6 cellular contexts compared by ENCODE assay signal in genomic region chrX:153875391-153876111, GRCh38. TPM values are rescaled to one million over a fixed set of nuclear protein-coding genes. Genes with fewer than 3 reads are reported as not detected.
DNase-seq lines count a peak whose midpoint lies in the region; TF ChIP-seq lines count a peak whose summit lies in the region.

No MANE protein-coding gene starts in this region.

- H3K9me3 ChIP-seq in effector memory CD4-positive, alpha-beta T cell (ENCODE audit: control insufficient read depth, low read length) = no peaks in the 10 kb centered on the region
- no peaks in the 10 kb centered on the region for H3K9me3 ChIP-seq in esophagus muscularis mucosa

- TF ChIP-seq POLR2A in esophagus muscularis mucosa (IDR thresholded peaks at IDR 0.05; ENCODE audit: low read depth) = no peak

- POLR2A ChIA-PET in GM10248 (lab: Yijun Ruan, JAX) = no interaction called here

- H3K36me3 ChIP-seq in effector memory CD4-positive, alpha-beta T cell (ENCODE audit: control insufficient read depth, insufficient read depth, low read length) = no peaks in the 10 kb centered on the region
- no peaks in the 10 kb centered on the region for H3K36me3 ChIP-seq in esophagus muscularis mucosa

- no peak overlapping the region for H3K4me3 ChIP-seq in effector memory CD4-positive, alpha-beta T cell (ENCODE audit: insufficient read depth, low read depth, low read length, poor library complexity, severe bottlenecking)
- H3K4me3 ChIP-seq in esophagus muscularis mucosa = no peak overlapping the region

- CTCF ChIA-PET in GM10248 (lab: Yijun Ruan, JAX) = no interaction called here

- intact Hi-C loops in esophagus muscularis mucosa (cut with DNase I) = no loop called here

- WGBS in esophagus muscularis mucosa = 12% methylated on average over 37 of the region's 42 CpGs

- no peak overlapping the region for H3K27ac ChIP-seq in effector memory CD4-positive, alpha-beta T cell (ENCODE audit: insufficient read depth, low read length, poor library complexity, severe bottlenecking)
- H3K27ac ChIP-seq in esophagus muscularis mucosa (replicated peaks in 1 of 4) = no peak overlapping the region

- H3K27me3 ChIP-seq in effector memory CD4-positive, alpha-beta T cell (replicated peaks; ENCODE audit: control insufficient read depth, insufficient read depth, low read length, poor library complexity, severe bottlenecking) = peaks cover 4% of the 10 kb centered on the region
- H3K27me3 ChIP-seq in esophagus muscularis mucosa = peaks cover 0 to 56% (median 7%) of the 10 kb centered on the region in 4 donors

- DNase-seq in GM10248 (ENCODE audit: extremely low spot score) (peak; percentile 77), T-helper 2 cell (peak; percentile 33 to 61 (median 43)), retina (peak; percentile 83), esophagus muscularis mucosa (ENCODE audit: extremely low spot score) (no peak), GOT3 (lab: John Stamatoyannopoulos, UW) (no peak)
- DNase-seq in effector memory CD4-positive, alpha-beta T cell = peak; percentile 47 to 58 (median 51)

- TF ChIP-seq EP300 in esophagus muscularis mucosa (IDR thresholded peaks at IDR 0.05) = no peak

- TF ChIP-seq CTCF in GM10248 (IDR thresholded peaks at IDR 0.05; ENCODE audit: control extremely low read depth, extremely low read depth, low read depth, missing control alignments) (no peak), esophagus muscularis mucosa (IDR thresholded peaks at IDR 0.05) (no peak)

- no peaks in the 10 kb centered on the region for H3K4me1 ChIP-seq in effector memory CD4-positive, alpha-beta T cell (ENCODE audit: control insufficient read depth, insufficient read depth, low read length, poor library complexity, severe bottlenecking)
- H3K4me1 ChIP-seq in esophagus muscularis mucosa = no peaks in the 10 kb centered on the region

RNA-seq across cellular contexts. Expression of gene L1CAM, which starts 10.4 kb away (rescaled TPM):
- 10 to 100 TPM; 22.4 to 47.9 (median 30.0) TPM for total RNA-seq in esophagus muscularis mucosa

RNA-seq across cellular contexts. Expression of gene AVPR2, which starts 28.9 kb away (rescaled TPM):
- 1 to 10 TPM; 1.2 to 7.6 (median 4.5) TPM for total RNA-seq in esophagus muscularis mucosa

RNA-seq across cellular contexts. Expression of gene PDZD4, which starts 45.2 kb away (rescaled TPM):
- 10 to 100 TPM; 20.0 to 48.4 (median 36.9) TPM for total RNA-seq in esophagus muscularis mucosa

RNA-seq across cellular contexts. Expression of gene ARHGAP4, which starts 50.5 kb away (rescaled TPM):
- total RNA-seq in esophagus muscularis mucosa = 10 to 100 TPM; 15.9 to 22.4 (median 17.7) TPM

RNA-seq across cellular contexts. Expression of gene NAA10, which starts 59.3 kb away (rescaled TPM):
- 100 to 1,000 TPM in 2 of 4 donors, 10 to 100 TPM in 2; 89.3 to 106 (median 95.4) TPM for total RNA-seq in esophagus muscularis mucosa

Comparison
In these comparisons a context has a peak if more than half of its experiments do, and no peak if none do; other contexts are left out.
1. DNase-seq: peak in GM10248 (single experiment), T-helper 2 cell (5 of 5), effector memory CD4-positive, alpha-beta T cell (3 of 3) and retina (single experiment); none in esophagus muscularis mucosa (single experiment) and GOT3 (single experiment).